In the genomic region with DNA sequence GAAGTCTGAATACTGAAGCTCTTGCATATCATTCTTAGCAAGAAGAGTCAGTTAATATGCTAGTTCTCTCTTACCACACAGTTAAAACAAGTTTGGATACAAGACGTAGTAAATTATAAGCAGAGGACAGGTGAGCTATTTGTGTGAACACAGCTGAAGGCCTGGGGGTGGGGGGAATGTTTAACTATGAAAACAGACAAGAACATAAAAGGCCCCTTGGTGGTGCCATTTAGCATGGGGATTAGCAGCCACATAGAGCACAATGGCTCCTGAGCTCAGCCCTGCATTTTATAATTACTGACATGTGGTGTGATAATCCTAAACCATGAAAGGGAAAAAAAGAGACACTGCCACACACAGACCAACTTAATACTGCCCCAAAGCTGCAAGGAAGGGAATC, we compare ENCODE assay signal across 11 cellular contexts.
DNase-seq lines count a peak whose midpoint lies in the region; ATAC-seq, FAIRE-seq and TF ChIP-seq lines count a peak whose summit lies in the region.
"Had no signal": no experiment of that assay in that cellular context is flagged by ENCODE, and none has a peak within 500 bp of the region (broad histone marks: within the 10 kb centered on the region; RNA-seq: fewer than 3 reads in every experiment).

No MANE protein-coding gene starts in this region.

- H3K27me3 Mint-ChIP-seq in CD4-positive, alpha-beta T cell, result no peaks in the 10 kb centered on the region
- H3K27me3 Mint-ChIP-seq in activated T-cell treated with anti-CD3 and anti-CD28 coated beads, Interleukin-2, amount 50 U/mL, for 24 hours, result no peaks in the 10 kb centered on the region

- H4K20me1 ChIP-seq in HepG2 (ENCODE audit: insufficient read depth, low read length), result peaks cover 5% of the 10 kb centered on the region; the same call in 1 of the 2 replicates

- CTCF ChIA-PET in CD4-positive, alpha-beta T cell (lab: Charles Lee), result interaction anchor here (0.5 to 1.2 kb wide), 2 partner anchors 128 to 135 kb away, joined by 3 to 5 read pairs; no protein-coding TSS in a partner anchor
- CTCF ChIA-PET in Panc1 (lab: Charles Lee) (no interaction called here), HepG2 (lab: Yijun Ruan, JAX; ENCODE audit: low intra/inter-chr PET ratio, low total read pairs) (interaction anchor here (1.5 kb wide), 1 partner anchor 136 kb away, joined by 3 read pairs; no protein-coding TSS in a partner anchor)

- no peak for TF ChIP-seq RAD21 in HepG2 (CRISPR knock-in tag; IDR thresholded peaks at IDR 0.05)

- FAIRE-seq in HepG2 (lab: Jason Lieb, UNC), result no peak

- H3K27ac Mint-ChIP-seq in CD4-positive, alpha-beta T cell, result peak overlapping the region; percentile 2
- H3K27ac Mint-ChIP-seq in activated T-cell treated with anti-CD3 and anti-CD28 coated beads, Interleukin-2, amount 50 U/mL, for 24 hours, result no peak overlapping the region
- H3K27ac Mint-ChIP-seq: activated naive CD8-positive, alpha-beta T cell treated with anti-CD3 and anti-CD28 coated beads, Interleukin-2, amount 10 ng/mL, durations not matched to agents 7 days and 5 days had no signal

- peaks cover 36% of the 10 kb centered on the region for H3K79me2 ChIP-seq in HepG2 (ENCODE audit: insufficient read depth, low read length)

- H3K4me3 ChIP-seq in HUES48 (ENCODE audit: low read depth, low read length) (0 out of 2 replicates have a peak overlapping the region, but pooled peaks have one; percentile 19), Panc1 (ENCODE audit: low read depth in 2 of 2, low read length in 2 of 2) (no peak overlapping the region), HepG2 (replicated peaks in 1 of 3; ENCODE audit: insufficient read depth in 1 of 3, low read depth in 2 of 3, low read length in 3 of 3) (no peak overlapping the region)
- H3K4me3 ChIP-seq: left lung had no signal

- 82% methylated on average over 1 of the region's 1 CpG for WGBS in HepG2 (ENCODE audit: low lambda C conversion rate)

- H3K9ac ChIP-seq in HUES48 (ENCODE audit: low read depth, low read length) (no peak overlapping the region), HepG2 (ENCODE audit: insufficient read depth, low read depth, low read length) (no peak overlapping the region)

- no peaks in the 10 kb centered on the region for H3K27me3 ChIP-seq in CD4-positive, alpha-beta T cell (ENCODE audit: control insufficient read depth, insufficient read depth, low read length)
- H3K27me3 ChIP-seq in HUES48 (ENCODE audit: control insufficient read depth, insufficient read depth, low read length) (no peaks in the 10 kb centered on the region), Panc1 (ENCODE audit: control insufficient read depth, insufficient read depth, low read length) (no peaks in the 10 kb centered on the region), HepG2 (ENCODE audit: control insufficient read depth in 1 of 2, insufficient read depth in 2 of 2, low read length in 2 of 2) (no peaks in the 10 kb centered on the region)
- H3K27me3 ChIP-seq: left lung had no signal

- no peak overlapping the region for H3K27ac ChIP-seq in CD4-positive, alpha-beta T cell (ENCODE audit: low read depth, low read length)
- H3K27ac ChIP-seq in HUES48 (ENCODE audit: low read depth, low read length) (peak overlapping the region; percentile 59), Panc1 (ENCODE audit: low read length) (no peak overlapping the region), HepG2 (ENCODE audit: extremely low read length, insufficient read depth, low read length) (no peak overlapping the region)

- TF ChIP-seq EP300 in HepG2 (IDR thresholded peaks at IDR 0.05; ENCODE audit: low read depth in 2 of 2, low read length in 2 of 2), result no peak
- no peak for TF ChIP-seq EP300 in HepG2 (CRISPR knock-in tag; IDR thresholded peaks at IDR 0.05; ENCODE audit: borderline replicate concordance)

- no peak overlapping the region for H3K4me2 ChIP-seq in HepG2 (ENCODE audit: low read depth, low read length)

- no peak for TF ChIP-seq CTCF in CD4-positive, alpha-beta T cell (IDR thresholded peaks at IDR 0.05)
- TF ChIP-seq CTCF in Panc1 (IDR thresholded peaks at IDR 0.05), result no peak; the same call in 1 of the 2 replicates
- TF ChIP-seq CTCF in HepG2 (CRISPR knock-in tag; IDR thresholded peaks at IDR 0.05), result no peak

- peaks cover 10% of the 10 kb centered on the region for H3K36me3 Mint-ChIP-seq in CD4-positive, alpha-beta T cell (ENCODE audit: low read depth)
- H3K36me3 Mint-ChIP-seq in activated T-cell treated with anti-CD3 and anti-CD28 coated beads, Interleukin-2, amount 50 U/mL, for 24 hours (ENCODE audit: low read depth), result peaks cover 22% of the 10 kb centered on the region

- POLR2A ChIA-PET in CD4-positive, alpha-beta T cell (lab: Charles Lee), result interaction anchor here (0.9 to 2.0 kb wide), 3 partner anchors 12 to 92 kb away, joined by 3 to 13 read pairs (median 4); no protein-coding TSS in a partner anchor
- POLR2A ChIA-PET in Panc1 (lab: Charles Lee), result interaction anchor here (0.6 kb wide), 1 partner anchor 234 kb away, joined by 3 read pairs; no protein-coding TSS in a partner anchor
- POLR2A ChIA-PET in HepG2 (lab: Yijun Ruan, JAX), result interaction anchor here (1.7 kb wide), 2 partner anchors 27 to 35 kb away, joined by 3 to 5 read pairs; no protein-coding TSS in a partner anchor

- TF ChIP-seq POLR2A in HepG2 (IDR thresholded peaks at IDR 0.05; ENCODE audit: insufficient read depth in 1 of 2, low read depth in 2 of 2, low read length in 2 of 2), result no peak

- H3K36me3 ChIP-seq in HUES48 (ENCODE audit: control insufficient read depth, insufficient read depth, low read length) (no peaks in the 10 kb centered on the region), Panc1 (ENCODE audit: control insufficient read depth, insufficient read depth, low read length) (no peaks in the 10 kb centered on the region), HepG2 (replicated peaks in 1 of 2; ENCODE audit: control insufficient read depth in 1 of 2, insufficient read depth in 2 of 2, low read length in 2 of 2) (peaks cover 20 to 75% of the 10 kb centered on the region in 2 experiments)
- H3K36me3 ChIP-seq: left lung had no signal

- in situ Hi-C loops in Panc1 (cut with HindIII; ENCODE audit: low pct_unique_long_range_greater_than_20kb, low sequenced_read_pairs) (no loop called here), HepG2 (cut with HindIII; ENCODE audit: extremely low pct_ligation_motif_present, low pct_unique_long_range_greater_than_20kb) (no loop called here)

- ATAC-seq in CD4-positive, alpha-beta T cell (ENCODE audit: poor library complexity), result peak; percentile 61
- ATAC-seq in Panc1 (peak; percentile 44; the same call in 1 of the 2 replicates), HepG2 (peak; percentile 60; the same call in 2 of the 3 replicates), HG03159 (IDR thresholded peaks at IDR 0.05; ENCODE audit: unreplicated experiment) (no peak), GM18498 (IDR thresholded peaks at IDR 0.05; ENCODE audit: unreplicated experiment) (no peak)
- ATAC-seq: left lung, sciatic nerve had no signal

- H3K4me1 ChIP-seq in HUES48 (ENCODE audit: control insufficient read depth, insufficient read depth, low read length) (peaks cover 36% of the 10 kb centered on the region), Panc1 (ENCODE audit: control insufficient read depth, insufficient read depth, low read length) (peaks cover 13% of the 10 kb centered on the region), HepG2 (ENCODE audit: insufficient read depth, low read length) (peaks cover 36% of the 10 kb centered on the region)

- intact Hi-C loops in CD4-positive, alpha-beta T cell (cut with DNase I, micrococcal nuclease), result no loop called here
- intact Hi-C loops in Panc1 (cut with micrococcal nuclease; ENCODE audit: unreplicated experiment), result no loop called here
- intact Hi-C loops in HepG2 (cut with micrococcal nuclease; ENCODE audit: unreplicated experiment), result no loop called here

- H2AFZ ChIP-seq in HepG2 (ENCODE audit: low read length), result no peak overlapping the region

- BruUV-seq in Panc1 (replicated peaks; lab: Mats Ljungman, UMichigan) (no TSS peak), HepG2 (replicated peaks; lab: Mats Ljungman, UMichigan) (no TSS peak)

- no peak overlapping the region for H3K4me3 Mint-ChIP-seq in CD4-positive, alpha-beta T cell
- H3K4me3 Mint-ChIP-seq in activated T-cell treated with anti-CD3 and anti-CD28 coated beads, Interleukin-2, amount 50 U/mL, for 24 hours, result no peak overlapping the region
- H3K4me3 Mint-ChIP-seq: activated naive CD8-positive, alpha-beta T cell treated with anti-CD3 and anti-CD28 coated beads, Interleukin-2, amount 10 ng/mL, durations not matched to agents 7 days and 5 days had no signal

- H3K4me1 Mint-ChIP-seq in CD4-positive, alpha-beta T cell (ENCODE audit: low read depth), result peaks cover 36% of the 10 kb centered on the region
- H3K4me1 Mint-ChIP-seq in activated T-cell treated with anti-CD3 and anti-CD28 coated beads, Interleukin-2, amount 50 U/mL, for 24 hours (ENCODE audit: low read depth), result peaks cover 36% of the 10 kb centered on the region

- H3K9me3 Mint-ChIP-seq in CD4-positive, alpha-beta T cell, result no peaks in the 10 kb centered on the region
- H3K9me3 Mint-ChIP-seq in activated T-cell treated with anti-CD3 and anti-CD28 coated beads, Interleukin-2, amount 50 U/mL, for 24 hours, result peaks cover 2% of the 10 kb centered on the region

- DNase-seq in CD4-positive, alpha-beta T cell, result no peak
- DNase-seq in Panc1 (ENCODE audit: low read depth, low spot score), result no peak
- peak; percentile 29 for DNase-seq in HepG2 (ENCODE audit: low spot score)
- no peak for DNase-seq in activated T-cell treated with anti-CD3 and anti-CD28 coated beads, Interleukin-2, amount 50 U/mL, for 24 hours
- no peak for DNase-seq in activated CD4-positive, alpha-beta T cell treated with anti-CD3 and anti-CD28 coated beads, Interleukin-2, amount 50 U/mL, for 4 hours
- DNase-seq: activated naive CD8-positive, alpha-beta T cell treated with anti-CD3 and anti-CD28 coated beads, Interleukin-2, amount 10 ng/mL, durations not matched to agents 7 days and 5 days; left lung had no signal

- no peaks in the 10 kb centered on the region for H3K9me3 ChIP-seq in CD4-positive, alpha-beta T cell (ENCODE audit: control insufficient read depth, low read length)
- H3K9me3 ChIP-seq in HUES48 (ENCODE audit: control insufficient read depth, insufficient read depth, low read length) (no peaks in the 10 kb centered on the region), Panc1 (ENCODE audit: control insufficient read depth, insufficient read depth, low read depth, low read length) (no peaks in the 10 kb centered on the region), HepG2 (ENCODE audit: low read length) (no peaks in the 10 kb centered on the region)
- H3K9me3 ChIP-seq: left lung had no signal

TF ChIP-seq in HepG2, 621 proteins besides CTCF, POLR2A, EP300 and RAD21 (continues in another document):
- TF ChIP-seq, protein P1, sequence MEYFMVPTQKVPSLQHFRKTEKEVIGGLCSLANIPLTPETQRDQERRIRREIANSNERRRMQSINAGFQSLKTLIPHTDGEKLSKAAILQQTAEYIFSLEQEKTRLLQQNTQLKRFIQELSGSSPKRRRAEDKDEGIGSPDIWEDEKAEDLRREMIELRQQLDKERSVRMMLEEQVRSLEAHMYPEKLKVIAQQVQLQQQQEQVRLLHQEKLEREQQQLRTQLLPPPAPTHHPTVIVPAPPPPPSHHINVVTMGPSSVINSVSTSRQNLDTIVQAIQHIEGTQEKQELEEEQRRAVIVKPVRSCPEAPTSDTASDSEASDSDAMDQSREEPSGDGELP (IDR thresholded peaks at IDR 0.05; ENCODE audit: borderline replicate concordance, low read depth), result peak; percentile 22; the same call in 1 of the 2 replicates
- 0 out of 2 replicates have a peak, but pooled peaks have one; percentile 3 for TF ChIP-seq SSRP1 (CRISPR knock-in tag; IDR thresholded peaks at IDR 0.05)

Comparison
In these comparisons a context has a peak if more than half of its experiments do, and no peak if none do; other contexts are left out.
1. ATAC-seq: peak in CD4-positive, alpha-beta T cell (single experiment), Panc1 (single experiment) and HepG2 (single experiment); none in HG03159 (single experiment) and GM18498 (single experiment).